15 cellular contexts compared by ENCODE assay signal in genomic region chr11:126352163-126352562, GRCh38. TPM values are rescaled to one million over a fixed set of nuclear protein-coding genes. Genes with fewer than 3 reads are reported as not detected.
DNase-seq lines count a peak whose midpoint lies in the region; ATAC-seq and TF ChIP-seq lines count a peak whose summit lies in the region.
"Had no signal": no experiment of that assay in that cellular context is flagged by ENCODE, and none has a peak within 500 bp of the region (broad histone marks: within the 10 kb centered on the region; RNA-seq: fewer than 3 reads in every experiment).

No MANE protein-coding gene starts in this region.

- H3K36me3 Mint-ChIP-seq in Caco-2 (ENCODE audit: insufficient read depth, unreplicated experiment), result peaks cover 5% of the 10 kb centered on the region
- H3K36me3 Mint-ChIP-seq in activated T-helper 2 cell treated with anti-CD3 and anti-CD28 coated beads, Interferon-gamma antibody, Interleukin-2, Interleukin-4, amounts not matched to agents 10 μg/mL and 5 μg/mL and 100 μg/mL, durations not matched to agents 14 hours and 24 hours and 36 hours (ENCODE audit: low read depth), result peaks cover 45% of the 10 kb centered on the region

- ATAC-seq in lower lobe of right lung (no peak), GM18519 (IDR thresholded peaks at IDR 0.05; ENCODE audit: low FRiP score, unreplicated experiment) (no peak)
- ATAC-seq: stimulated activated naive B cell treated with anti-CD40 and anti-IgM and Interleukin-4, amounts not matched to agents 10 μg/mL and 1 μg/mL and 100 μg/mL, for 72 hours had no signal

- no peaks in the 10 kb centered on the region for H3K27me3 Mint-ChIP-seq in Caco-2 (ENCODE audit: insufficient read depth, unreplicated experiment)
- H3K27me3 Mint-ChIP-seq in activated T-helper 2 cell treated with anti-CD3 and anti-CD28 coated beads, Interferon-gamma antibody, Interleukin-2, Interleukin-4, amounts not matched to agents 10 μg/mL and 5 μg/mL and 100 μg/mL, durations not matched to agents 14 hours and 24 hours and 36 hours (ENCODE audit: low read depth), result no peaks in the 10 kb centered on the region
- H3K27me3 Mint-ChIP-seq: CD4-positive, alpha-beta memory T cell; stimulated activated naive B cell treated with anti-CD40 and anti-IgM and Interleukin-4, amounts not matched to agents 10 μg/mL and 1 μg/mL and 100 μg/mL, for 72 hours had no signal

- H3K4me3 ChIP-seq in A673 (ENCODE audit: low read depth, low read length, poor library complexity, severe bottlenecking) (no peak overlapping the region), Caco-2 (ENCODE audit: low read depth, low read length) (no peak overlapping the region), lower lobe of right lung (no peak overlapping the region)

- POLR2A ChIA-PET in A673 (lab: Charles Lee; ENCODE audit: low non-redundant PET), result no interaction called here
- POLR2A ChIA-PET in Caco-2 (lab: Charles Lee), result no interaction called here

- H3K27me3 ChIP-seq in A673 (replicated peaks; ENCODE audit: insufficient read depth, low read depth, low read length, poor library complexity) (no peaks in the 10 kb centered on the region), Caco-2 (replicated peaks; ENCODE audit: control insufficient read depth, insufficient read depth, low read length) (no peaks in the 10 kb centered on the region), lower lobe of right lung (ENCODE audit: low read depth) (no peaks in the 10 kb centered on the region)

- TF ChIP-seq CTCF in A673 (conservative IDR thresholded peaks at IDR 0.05; ENCODE audit: low read depth, low read length) (no peak), Caco-2 (IDR thresholded peaks at IDR 0.05; ENCODE audit: insufficient read depth in 1 of 2, low read depth in 1 of 2, low read length in 1 of 2, severe bottlenecking in 1 of 2, unreplicated experiment in 1 of 2) (no peak), lower lobe of right lung (IDR thresholded peaks at IDR 0.05) (no peak)

- peaks cover 18% of the 10 kb centered on the region for H3K4me1 Mint-ChIP-seq in Caco-2 (ENCODE audit: low read depth, unreplicated experiment)
- H3K4me1 Mint-ChIP-seq in activated T-helper 2 cell treated with anti-CD3 and anti-CD28 coated beads, Interferon-gamma antibody, Interleukin-2, Interleukin-4, amounts not matched to agents 10 μg/mL and 5 μg/mL and 100 μg/mL, durations not matched to agents 14 hours and 24 hours and 36 hours (ENCODE audit: low read depth), result peaks cover 45% of the 10 kb centered on the region

- CTCF ChIA-PET in A673 (lab: Charles Lee), result no interaction called here
- CTCF ChIA-PET in Caco-2 (lab: Charles Lee), result no interaction called here

- peak overlapping the region; percentile 0 for H3K27ac Mint-ChIP-seq in Caco-2 (ENCODE audit: unreplicated experiment)
- peak overlapping the region; percentile 94 for H3K27ac Mint-ChIP-seq in activated T-helper 2 cell treated with anti-CD3 and anti-CD28 coated beads, Interferon-gamma antibody, Interleukin-2, Interleukin-4, amounts not matched to agents 10 μg/mL and 5 μg/mL and 100 μg/mL, durations not matched to agents 14 hours and 24 hours and 36 hours

- no peaks in the 10 kb centered on the region for H3K9me3 Mint-ChIP-seq in Caco-2 (ENCODE audit: unreplicated experiment)
- H3K9me3 Mint-ChIP-seq in activated T-helper 2 cell treated with anti-CD3 and anti-CD28 coated beads, Interferon-gamma antibody, Interleukin-2, Interleukin-4, amounts not matched to agents 10 μg/mL and 5 μg/mL and 100 μg/mL, durations not matched to agents 14 hours and 24 hours and 36 hours, result no peaks in the 10 kb centered on the region
- H3K9me3 Mint-ChIP-seq: CD4-positive, alpha-beta memory T cell; stimulated activated naive B cell treated with anti-CD40 and anti-IgM and Interleukin-4, amounts not matched to agents 10 μg/mL and 1 μg/mL and 100 μg/mL, for 72 hours had no signal

- H3K36me3 ChIP-seq in A673 (ENCODE audit: insufficient read depth, low read length, poor library complexity, severe bottlenecking) (peaks cover 11% of the 10 kb centered on the region), Caco-2 (ENCODE audit: control insufficient read depth, insufficient read depth, low read length) (no peaks in the 10 kb centered on the region), lower lobe of right lung (no peaks in the 10 kb centered on the region)

- H3K9me3 ChIP-seq in A673 (ENCODE audit: low read depth, low read length, poor library complexity, severe bottlenecking) (no peaks in the 10 kb centered on the region), Caco-2 (no peaks in the 10 kb centered on the region), lower lobe of right lung (no peaks in the 10 kb centered on the region)

- DNase-seq in A673 (ENCODE audit: low spot score) (no peak), Caco-2 (no peak), lower lobe of right lung (no peak), SHP77 treated with DMSO at 0.1 percent for 48 hours (lab: John Stamatoyannopoulos, UW) (no peak)
- no peak for DNase-seq in activated T-helper 2 cell treated with anti-CD3 and anti-CD28 coated beads, Interferon-gamma antibody, Interleukin-2, Interleukin-4, amounts not matched to agents 10 μg/mL and 5 μg/mL and 100 μg/mL, durations not matched to agents 14 hours and 24 hours and 36 hours (ENCODE audit: low spot score)
- DNase-seq in stimulated activated CD4-positive, alpha-beta T cell treated with anti-CD3 and anti-CD28 coated beads, Interleukin-1b, Interleukin-23, amount 100 ng/mL, for 48 hours, result no peak
- DNase-seq: CD4-positive, alpha-beta memory T cell; effector CD8-positive, alpha-beta T cell; GDM1; NCI-H1417; NCI-H510A treated with DMSO at 0.1 percent for 48 hours; RPMI8226; stimulated activated CD4-positive, alpha-beta T cell treated with anti-CD3 and anti-CD28 coated beads, Interleukin-4, amount 100 ng/mL, for 1 hour; stimulated activated naive B cell treated with anti-CD40 and anti-IgM and Interleukin-4, amounts not matched to agents 10 μg/mL and 1 μg/mL and 100 μg/mL, for 72 hours had no signal

- peaks cover 27% of the 10 kb centered on the region for H3K4me1 ChIP-seq in A673 (ENCODE audit: insufficient read depth, low read length, poor library complexity, severe bottlenecking)
- peaks cover 18% of the 10 kb centered on the region for H3K4me1 ChIP-seq in Caco-2
- H3K4me1 ChIP-seq in lower lobe of right lung, result peaks cover 73% of the 10 kb centered on the region

- no peak overlapping the region for H3K4me3 Mint-ChIP-seq in Caco-2 (ENCODE audit: unreplicated experiment)
- peak overlapping the region; percentile 64 for H3K4me3 Mint-ChIP-seq in activated T-helper 2 cell treated with anti-CD3 and anti-CD28 coated beads, Interferon-gamma antibody, Interleukin-2, Interleukin-4, amounts not matched to agents 10 μg/mL and 5 μg/mL and 100 μg/mL, durations not matched to agents 14 hours and 24 hours and 36 hours (ENCODE audit: low read depth)

- BruUV-seq in A673 (replicated peaks; lab: Mats Ljungman, UMichigan) (TSS peak; percentile 13), Caco-2 (replicated peaks; lab: Mats Ljungman, UMichigan) (no TSS peak)

- H3K27ac ChIP-seq in A673 (ENCODE audit: low read depth, low read length, poor library complexity, severe bottlenecking) (no peak overlapping the region), lower lobe of right lung (peak overlapping the region; percentile 31)

- intact Hi-C loops in A673 (cut with micrococcal nuclease; ENCODE audit: unreplicated experiment), result no loop called here
- intact Hi-C loops in Caco-2 (cut with micrococcal nuclease; ENCODE audit: unreplicated experiment), result no loop called here
- intact Hi-C loops in activated T-helper 2 cell treated with anti-CD3 and anti-CD28 coated beads, Interferon-gamma antibody, Interleukin-2, Interleukin-4, amounts not matched to agents 10 μg/mL and 5 μg/mL and 100 μg/mL, durations not matched to agents 14 hours and 24 hours and 36 hours (cut with micrococcal nuclease), result loop anchor here (2.0 to 5.0 kb wide), 3 partner anchors 35 to 140 kb away; partner anchors contain the start of genes DCPS, FAM118B and RPUSD4
- intact Hi-C loops in lower lobe of right lung (cut with DNase I), result no loop called here

RNA-seq across cellular contexts. Expression of gene ST3GAL4, which starts 3.3 kb away (rescaled TPM):
- total RNA-seq in A673 (2021) (26.4 and 29.9 TPM in 2 replicates), Caco-2 (2022) (11.2 and 11.5 TPM in 2 replicates), lower lobe of right lung (26.2 TPM)
- 12.4 and 14.4 TPM in 2 replicates for total RNA-seq in activated T-helper 2 cell treated with anti-CD3 and anti-CD28 coated beads, Interferon-gamma antibody, Interleukin-2, Interleukin-4, amounts not matched to agents 10 μg/mL and 5 μg/mL and 100 μg/mL, durations not matched to agents 14 hours and 24 hours and 36 hours

RNA-seq across cellular contexts. Expression of gene DCPS, which starts 48.3 kb away (rescaled TPM):
- total RNA-seq in A673 (2021), result 31.2 and 38.4 TPM in 2 replicates
- 40.2 and 40.4 TPM in 2 replicates for total RNA-seq in Caco-2 (2022)
- 39.8 and 42.1 TPM in 2 replicates for total RNA-seq in activated T-helper 2 cell treated with anti-CD3 and anti-CD28 coated beads, Interferon-gamma antibody, Interleukin-2, Interleukin-4, amounts not matched to agents 10 μg/mL and 5 μg/mL and 100 μg/mL, durations not matched to agents 14 hours and 24 hours and 36 hours
- total RNA-seq in lower lobe of right lung, result 14.7 TPM
